Comparison of ENCODE assay signal across 21 cellular contexts in the genomic region with DNA sequence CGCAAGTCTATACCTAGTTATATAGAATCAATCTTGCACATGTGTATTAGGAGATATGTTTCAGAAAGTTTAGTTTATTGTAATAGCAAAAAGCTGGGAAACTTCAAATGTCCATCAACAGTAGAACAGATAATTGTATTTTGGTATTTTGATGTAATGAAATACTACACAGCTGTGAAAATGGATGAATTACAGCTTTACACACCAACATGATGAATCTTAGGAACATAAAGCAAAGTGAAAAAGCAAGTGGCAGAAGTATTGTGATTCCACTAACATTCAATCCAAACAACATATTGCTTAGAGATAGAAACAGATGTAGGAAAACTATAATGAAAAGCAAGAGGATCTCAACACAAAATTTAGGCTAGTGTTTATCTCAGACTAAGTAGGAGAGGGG.
"Had no signal": no experiment of that assay in that cellular context is flagged by ENCODE, and none has a peak within 500 bp of the region (broad histone marks: within the 10 kb centered on the region; RNA-seq: fewer than 3 reads in every experiment).

No MANE protein-coding gene starts in this region.

- H3K4me3 Mint-ChIP-seq: nephron progenitor cell; neural progenitor cell; stimulated activated memory B cell treated with anti-CD40 and anti-IgM and Interleukin-4, amounts not matched to agents 10 μg/mL and 1 μg/mL and 100 μg/mL, for 72 hours; type B pancreatic cell had no signal

- H3K4me1 Mint-ChIP-seq: nephron progenitor cell, neural progenitor cell had no signal

- DNase-seq: hypothalamus; islet precursor cell; left ventricle myocardium inferior; mesendoderm; midbrain; mucosa of descending colon; naive thymus-derived CD4-positive, alpha-beta T cell; nephron progenitor cell; occipital lobe; right lobe of liver; stimulated activated CD4-positive, alpha-beta T cell treated with anti-CD3 and anti-CD28 coated beads, Interleukin-1b, Interleukin-23, amount 100 ng/mL, for 48 hours; stimulated activated CD4-positive, alpha-beta T cell treated with anti-CD3 and anti-CD28 coated beads, Interleukin-2, amount 100 ng/mL, for 48 hours; stimulated activated CD4-positive, alpha-beta T cell treated with anti-CD3 and anti-CD28 coated beads, Interleukin-4, amount 100 ng/mL, for 4 hours; stimulated activated CD8-positive, alpha-beta memory T cell treated with anti-CD3 and anti-CD28 coated beads, Interleukin-4, amount 100 ng/mL, for 48 hours; stimulated activated naive CD4-positive, alpha-beta T cell treated with Interleukin-2 at 50 U/mL for 16 hours; stimulated activated naive CD8-positive, alpha-beta T cell treated with anti-CD3 and anti-CD28 coated beads, Interleukin-15, amount 100 ng/mL, for 72 hours; substantia nigra; uterus had no signal

- ATAC-seq: mucosa of descending colon; right lobe of liver; stimulated activated memory B cell treated with anti-CD40 and anti-IgM and Interleukin-4, amounts not matched to agents 10 μg/mL and 1 μg/mL and 100 μg/mL, for 72 hours had no signal

- H3K36me3 Mint-ChIP-seq: neural progenitor cell, type B pancreatic cell had no signal

- H3K27ac Mint-ChIP-seq: nephron progenitor cell; neural progenitor cell; stimulated activated memory B cell treated with anti-CD40 and anti-IgM and Interleukin-4, amounts not matched to agents 10 μg/mL and 1 μg/mL and 100 μg/mL, for 72 hours; type B pancreatic cell had no signal

- H3K27me3 Mint-ChIP-seq: naive thymus-derived CD4-positive, alpha-beta T cell; stimulated activated naive CD8-positive, alpha-beta T cell treated with anti-CD3 and anti-CD28 coated beads, Interleukin-15, amount 100 ng/mL, for 72 hours; type B pancreatic cell had no signal
